In the genomic region with DNA sequence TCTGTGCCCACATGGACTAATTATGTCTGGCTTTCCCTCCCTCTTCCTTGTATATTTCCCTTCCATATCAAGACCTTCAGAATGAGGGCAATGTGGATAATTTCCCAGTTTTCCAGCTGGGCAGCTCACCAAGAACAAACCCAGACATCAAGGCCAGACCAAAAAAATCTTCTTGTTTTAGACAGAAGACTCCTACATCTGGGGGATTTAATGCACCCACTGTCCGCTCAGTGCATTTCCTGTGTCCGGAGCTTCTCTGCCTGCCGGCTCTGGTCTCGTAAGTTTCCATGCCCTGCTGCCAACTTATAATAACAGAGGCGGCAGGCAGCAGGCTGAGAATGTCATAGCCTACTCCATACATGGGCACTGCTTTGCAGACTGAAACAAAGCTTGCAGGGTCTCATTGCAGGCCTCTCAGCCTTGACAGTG, we compare ENCODE assay signal across 11 cellular contexts.
A peak's percentile ranks its signal among the peaks of the same experiment; 100 is the strongest.
DNase-seq lines count a peak whose midpoint lies in the region; ATAC-seq and TF ChIP-seq lines count a peak whose summit lies in the region.
"Had no signal": no experiment of that assay in that cellular context is flagged by ENCODE, and none has a peak within 500 bp of the region (broad histone marks: within the 10 kb centered on the region; RNA-seq: fewer than 3 reads in every experiment).

No MANE protein-coding gene starts in this region.

- peaks cover 0 to 8% (median 6%) of the 10 kb centered on the region in 3 donors for H3K9me3 ChIP-seq in adrenal gland (replicated peaks in 1 of 3)
- H3K9me3 ChIP-seq in parathyroid adenoma (ENCODE audit: control insufficient read depth, low read length): no peaks in the 10 kb centered on the region

- H3K27me3 ChIP-seq in adrenal gland (no peaks in the 10 kb centered on the region), parathyroid adenoma (ENCODE audit: control insufficient read depth, insufficient read depth, low read length) (no peaks in the 10 kb centered on the region)
- H3K27me3 ChIP-seq: SJSA1 had no signal

- TF ChIP-seq POLR2A in adrenal gland (IDR thresholded peaks at IDR 0.05): no peak

- peak overlapping the region in 1 of 4 donors; percentile 12 for H3K4me3 ChIP-seq in adrenal gland
- H3K4me3 ChIP-seq in parathyroid adenoma (ENCODE audit: low read depth, low read length): no peak overlapping the region
- H3K4me3 ChIP-seq: SJSA1 had no signal

- H2AFZ ChIP-seq in parathyroid adenoma: peak overlapping the region; percentile 44

- 6 to 19% (median 14%) methylated on average over 4 to 5 of the region's 5 CpGs for WGBS in adrenal gland, 4 donors

- ATAC-seq in Right ventricle myocardium superior (ENCODE audit: poor library complexity): peak; percentile 86
- ATAC-seq in GM18858 (IDR thresholded peaks at IDR 0.05; ENCODE audit: unreplicated experiment): no peak
- ATAC-seq in HG03135 (IDR thresholded peaks at IDR 0.05; ENCODE audit: unreplicated experiment): no peak
- no peak for ATAC-seq in HG03432 (IDR thresholded peaks at IDR 0.05; ENCODE audit: unreplicated experiment)
- ATAC-seq: CD8-positive, alpha-beta T cell had no signal

- H3K36me3 ChIP-seq in adrenal gland (replicated peaks in 1 of 2) (no peaks in the 10 kb centered on the region), parathyroid adenoma (ENCODE audit: control insufficient read depth, insufficient read depth, low read length) (no peaks in the 10 kb centered on the region)

- H3K79me2 ChIP-seq in parathyroid adenoma: peaks cover 2% of the 10 kb centered on the region

- intact Hi-C loops in adrenal gland (cut with DNase I): no loop called here
- intact Hi-C loops in Right ventricle myocardium superior (cut with DNase I): no loop called here

- H3K4me1 ChIP-seq in adrenal gland (replicated peaks in 1 of 2) (peaks cover 21 to 40% of the 10 kb centered on the region in 2 donors), parathyroid adenoma (peaks cover 21% of the 10 kb centered on the region)
- H3K4me1 ChIP-seq: SJSA1 had no signal

- H3K9ac ChIP-seq in parathyroid adenoma: no peak overlapping the region

- H3K27ac ChIP-seq in adrenal gland: peak overlapping the region; percentile 70 to 90 (median 76)
- H3K27ac ChIP-seq in parathyroid adenoma: peak overlapping the region; percentile 76
- H3K27ac ChIP-seq: SJSA1 had no signal

- H3K4me2 ChIP-seq in parathyroid adenoma (ENCODE audit: low read length): no peak overlapping the region

- TF ChIP-seq CTCF in adrenal gland (IDR thresholded peaks at IDR 0.05) (no peak), parathyroid adenoma (IDR thresholded peaks at IDR 0.05) (no peak)

- DNase-seq in AG08395 (ENCODE audit: low spot score) (peak; percentile 58), adrenal gland (peak; percentile 51 to 82 (median 65)), Right ventricle myocardium superior (peak; percentile 66), DMS 273 (lab: John Stamatoyannopoulos, UW; ENCODE audit: unreplicated experiment) (no peak)
- DNase-seq: CD8-positive, alpha-beta T cell; NCI-H1048 had no signal
